8 cellular contexts compared by ENCODE assay signal in the genomic region with DNA sequence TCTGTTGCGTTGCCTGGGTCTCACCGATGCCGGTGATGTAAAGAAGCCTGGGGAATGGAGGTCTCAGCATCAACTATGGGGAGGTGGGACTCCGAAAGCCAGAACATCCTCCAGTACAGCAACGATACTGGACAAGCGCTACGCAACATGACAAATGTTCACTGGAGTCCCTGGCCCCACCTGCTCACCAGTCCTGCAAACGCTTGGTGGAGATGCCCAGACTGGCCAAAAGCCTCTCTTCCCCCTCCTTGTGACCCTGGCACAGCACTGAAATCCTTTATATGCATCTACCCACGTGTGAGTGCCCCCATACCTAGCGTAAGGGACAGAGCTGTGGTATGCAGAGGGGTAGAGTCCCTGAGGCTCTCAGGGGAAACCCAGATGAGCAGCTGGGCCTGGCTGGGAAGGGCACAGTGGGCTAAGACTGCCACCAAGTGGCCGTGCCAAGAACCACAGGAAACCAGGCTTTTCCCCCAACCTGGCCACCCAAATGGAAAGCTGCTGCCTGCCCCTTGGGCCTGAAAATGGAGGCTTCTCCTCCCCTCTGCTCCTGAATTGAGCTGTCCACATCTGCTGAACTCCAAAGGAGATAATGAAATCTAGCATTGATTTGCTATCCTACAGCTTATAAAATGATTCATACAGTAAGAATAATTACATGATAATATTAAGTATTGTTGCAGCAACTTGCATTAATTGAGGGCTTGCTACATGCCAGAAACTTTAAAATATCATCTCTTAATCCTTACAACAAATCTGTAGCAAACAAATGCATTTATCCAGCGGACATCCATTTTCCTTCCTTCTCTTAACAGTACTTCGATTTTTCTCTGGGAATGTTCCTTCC. TPM values are rescaled to one million over a fixed set of nuclear protein-coding genes. Genes with fewer than 3 reads are reported as not detected.
DNase-seq lines count a peak whose midpoint lies in the region; ATAC-seq and TF ChIP-seq lines count a peak whose summit lies in the region.

No MANE protein-coding gene starts in this region.

- H3K27me3 Mint-ChIP-seq in memory B cell = peaks cover 12% of the 10 kb centered on the region

- no peaks in the 10 kb centered on the region for H3K4me1 Mint-ChIP-seq in memory B cell

- H3K36me3 Mint-ChIP-seq in memory B cell = peaks cover 3% of the 10 kb centered on the region

- peak; percentile 98 for TF ChIP-seq CTCF in AG10803 (conservative IDR thresholded peaks at IDR 0.05; ENCODE audit: low read length)

- ATAC-seq in GM18517 (IDR thresholded peaks at IDR 0.05; ENCODE audit: unreplicated experiment) = peak; percentile 74
- ATAC-seq in HG03025 (IDR thresholded peaks at IDR 0.05; ENCODE audit: low FRiP score, unreplicated experiment) = peak; percentile 71
- ATAC-seq in memory B cell (ENCODE audit: low read depth) = peak; percentile 100

- peak; percentile 44 for DNase-seq in AG10803 (ENCODE audit: low read depth)
- DNase-seq in NCI-H2196 (lab: John Stamatoyannopoulos, UW; ENCODE audit: unreplicated experiment) = peak; percentile 57
- peak; percentile 78 for DNase-seq in activated CD4-positive, alpha-beta T cell treated with anti-CD3 and anti-CD28 coated beads for 48 hours
- peak; percentile 73 for DNase-seq in dermis blood vessel endothelial cell
- DNase-seq in memory B cell (ENCODE audit: low spot score in 2 of 2) = peak; percentile 65 to 73
- DNase-seq in stimulated activated CD8-positive, alpha-beta memory T cell treated with anti-CD3 and anti-CD28 coated beads, Interleukin-2, amount 100 ng/mL, for 1 hour (ENCODE audit: low read depth in 2 of 2) = peak; percentile 14 to 39

- H3K27ac Mint-ChIP-seq in memory B cell = no peak overlapping the region

- no peak overlapping the region for H3K4me3 Mint-ChIP-seq in memory B cell

- H3K9me3 Mint-ChIP-seq in memory B cell = no peaks in the 10 kb centered on the region

- no peak overlapping the region for H3K4me3 ChIP-seq in AG10803 (ENCODE audit: low read length)

RNA-seq across cellular contexts. Expression of a gene that starts 24.8 kb away (rescaled TPM):
- total RNA-seq in dermis blood vessel endothelial cell = 4.4 and 5.4 TPM in 2 replicates

Comparison
In these comparisons a context has a peak if more than half of its experiments do, and no peak if none do; other contexts are left out.
1. DNase-seq: peak in every context shown above with its lines; median percentile 78 in activated CD4-positive, alpha-beta T cell treated with anti-CD3 and anti-CD28 coated beads for 48 hours; 73 in dermis blood vessel endothelial cell; 69 in memory B cell; 57 in NCI-H2196; 44 in AG10803; 26 in stimulated activated CD8-positive, alpha-beta memory T cell treated with anti-CD3 and anti-CD28 coated beads, Interleukin-2, amount 100 ng/mL, for 1 hour.